Comparison of ENCODE assay signal across 3 cellular contexts in the genomic region with DNA sequence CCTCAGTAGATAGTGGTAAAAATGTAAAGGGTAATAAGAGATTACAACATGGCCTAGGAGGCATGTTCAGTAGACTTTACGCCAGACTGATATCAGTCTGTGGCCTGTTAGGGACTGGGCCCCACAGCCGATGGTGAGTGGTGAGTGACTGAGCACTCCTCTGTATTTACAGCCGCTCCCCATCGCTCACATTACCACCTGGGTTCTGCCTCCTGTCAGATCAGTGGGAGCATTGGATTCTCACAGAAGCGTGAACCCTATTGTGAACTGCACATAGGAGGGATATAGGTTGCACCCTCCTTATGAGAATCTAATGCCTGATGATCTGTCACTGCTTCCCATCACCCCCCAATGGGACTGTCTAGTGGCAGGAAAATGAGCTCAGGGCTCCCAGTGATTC. TPM values are rescaled to one million over a fixed set of nuclear protein-coding genes. Genes with fewer than 3 reads are reported as not detected.
"Had no signal": no experiment of that assay in that cellular context is flagged by ENCODE, and none has a peak within 500 bp of the region (broad histone marks: within the 10 kb centered on the region; RNA-seq: fewer than 3 reads in every experiment).

No MANE protein-coding gene starts in this region.

- H3K4me3 ChIP-seq: GM12878 had no signal

- DNase-seq: GDM1, GF-D8 had no signal

RNA-seq across cellular contexts. Expression of a gene that starts 17.9 kb away (rescaled TPM):
- total RNA-seq: GM12878 had no signal

RNA-seq across cellular contexts. Expression of a gene that starts 22.4 kb away (rescaled TPM):
- total RNA-seq: GM12878 had no signal

RNA-seq across cellular contexts. Expression of a gene that starts 45.0 kb away (rescaled TPM):
- total RNA-seq: GM12878 had no signal

RNA-seq across cellular contexts. Expression of a gene that starts 55.0 kb away (rescaled TPM):
- total RNA-seq: GM12878 had no signal
